ENCODE assay signal across 13 cellular contexts in the genomic region with DNA sequence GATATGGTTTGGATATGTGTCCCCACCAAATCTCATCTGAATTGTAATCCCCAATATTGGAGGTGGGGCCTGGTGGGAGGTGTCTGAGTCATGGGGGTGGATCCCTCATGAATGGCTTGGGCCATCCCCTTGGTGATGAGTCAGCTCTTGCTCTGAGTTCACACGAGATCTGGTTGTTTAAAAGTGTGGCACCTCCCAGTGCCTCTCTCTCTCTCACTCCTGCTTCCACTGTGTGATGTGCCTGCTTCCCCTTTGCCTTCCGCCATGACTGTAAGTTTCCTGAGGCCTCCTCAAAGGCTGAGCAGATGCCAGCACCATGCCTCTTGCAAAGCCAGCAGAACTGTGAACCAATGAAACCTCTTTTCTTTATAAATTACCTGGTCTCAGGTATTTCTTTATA. TPM values are rescaled to one million over a fixed set of nuclear protein-coding genes. Genes with fewer than 3 reads are reported as not detected.
DNase-seq lines count a peak whose midpoint lies in the region; ATAC-seq, FAIRE-seq and TF ChIP-seq lines count a peak whose summit lies in the region.
"Had no signal": no experiment of that assay in that cellular context is flagged by ENCODE, and none has a peak within 500 bp of the region (broad histone marks: within the 10 kb centered on the region; RNA-seq: fewer than 3 reads in every experiment).

No MANE protein-coding gene starts in this region.

- peaks cover 0 to 7% of the 10 kb centered on the region in 2 experiments; a peak in 2 of 5 replicates for H3K4me1 ChIP-seq in K562 (replicated peaks in 1 of 2; ENCODE audit: control insufficient read depth in 2 of 2, insufficient read depth in 2 of 2, low read length in 2 of 2)
- no peaks in the 10 kb centered on the region for H3K4me1 ChIP-seq in adrenal gland (replicated peaks in 1 of 2)
- H3K4me1 ChIP-seq in gastrocnemius medialis, result no peaks in the 10 kb centered on the region
- H3K4me1 ChIP-seq: left lung had no signal

- H3K9ac ChIP-seq in K562 (ENCODE audit: insufficient read depth in 1 of 2, low read depth in 2 of 2, low read length in 2 of 2), result no peak overlapping the region

- BruUV-seq in K562 (replicated peaks; lab: Mats Ljungman, UMichigan), result no TSS peak

- H3K4me3 ChIP-seq in NB4 (ENCODE audit: low read depth, low read length), result no peak overlapping the region
- no peak overlapping the region for H3K4me3 ChIP-seq in K562
- H3K4me3 ChIP-seq in adrenal gland, result no peak overlapping the region
- H3K4me3 ChIP-seq in gastrocnemius medialis, result no peak overlapping the region
- H3K4me3 ChIP-seq: left lung had no signal

- TF ChIP-seq RAD21 in K562 (CRISPR knock-in tag; conservative IDR thresholded peaks at IDR 0.05 in 1 of 2, IDR thresholded peaks at IDR 0.05 in 1 of 2), result no peak

- CTCF ChIA-PET in K562 (lab: Yijun Ruan, JAX; ENCODE audit: low intra/inter-chr PET ratio), result no interaction called here

- H3K79me2 ChIP-seq in K562 (ENCODE audit: control insufficient read depth, insufficient read depth, low read length), result no peaks in the 10 kb centered on the region

- no peak for TF ChIP-seq EP300 in K562 (IDR thresholded peaks at IDR 0.05; ENCODE audit: low read length)

- H3K9me1 ChIP-seq in K562 (ENCODE audit: control insufficient read depth, insufficient read depth, low read length), result no peaks in the 10 kb centered on the region

- H3K36me3 ChIP-seq in K562 (ENCODE audit: control insufficient read depth, insufficient read depth, low read length), result no peaks in the 10 kb centered on the region
- no peaks in the 10 kb centered on the region for H3K36me3 ChIP-seq in adrenal gland (replicated peaks in 1 of 2)
- H3K36me3 ChIP-seq in gastrocnemius medialis, result no peaks in the 10 kb centered on the region
- H3K36me3 ChIP-seq: left lung had no signal

- H3K27me3 ChIP-seq in K562 (ENCODE audit: control insufficient read depth in 2 of 2, insufficient read depth in 2 of 2, low read length in 2 of 2), result 0 out of 5 replicates have a peak, but pooled peaks cover 0 to 8% of the 10 kb centered on the region in 2 experiments
- peaks cover 2% of the 10 kb centered on the region for H3K27me3 ChIP-seq in adrenal gland
- H3K27me3 ChIP-seq in gastrocnemius medialis, result no peaks in the 10 kb centered on the region

- TF ChIP-seq POLR2A in H54 (IDR thresholded peaks at IDR 0.05; ENCODE audit: low read depth, low read length) (0 out of 2 replicates have a peak, but pooled peaks have one; percentile 21), NB4 (IDR thresholded peaks at IDR 0.05; ENCODE audit: extremely low read depth, insufficient read length) (no peak), K562 (conservative IDR thresholded peaks at IDR 0.05) (0 out of 2 replicates have a peak, but pooled peaks have one; percentile 35), adrenal gland (IDR thresholded peaks at IDR 0.05) (no peak), gastrocnemius medialis (IDR thresholded peaks at IDR 0.05) (no peak)

- in situ Hi-C loops in K562 (cut with MboI) (no loop called here), gastrocnemius medialis (cut with MboI; ENCODE audit: low sequenced_read_pairs in 4 of 4) (no loop called here)

- intact Hi-C loops in K562 (cut with micrococcal nuclease) (no loop called here), adrenal gland (cut with DNase I) (loop anchor here in 1 of 2 donors (10.0 kb wide), 1 partner anchor 119 kb away; no protein-coding TSS in a partner anchor), gastrocnemius medialis (cut with DNase I; ENCODE audit: low total_unique reads) (no loop called here)

- peak overlapping the region; percentile 38; the same call in 1 of the 2 replicates for H2AFZ ChIP-seq in K562 (ENCODE audit: low read depth, low read length)

- TF ChIP-seq CTCF in NB4 (IDR thresholded peaks at IDR 0.05; ENCODE audit: low read depth, low read length) (no peak), K562 (IDR thresholded peaks at IDR 0.05 in 2 of 3, conservative IDR thresholded peaks at IDR 0.05 in 1 of 3; ENCODE audit: insufficient read depth in 2 of 3, low read depth in 1 of 3, low read length in 3 of 3) (no peak), adrenal gland (IDR thresholded peaks at IDR 0.05) (no peak), gastrocnemius medialis (IDR thresholded peaks at IDR 0.05 in 4 of 5, conservative IDR thresholded peaks at IDR 0.05 in 1 of 5) (no peak)

- no peak overlapping the region for H3K27ac ChIP-seq in K562 (ENCODE audit: extremely low read depth, low read depth, low read length)
- no peak overlapping the region for H3K27ac ChIP-seq in adrenal gland
- H3K27ac ChIP-seq in gastrocnemius medialis, result no peak overlapping the region
- H3K27ac ChIP-seq: left lung had no signal

- FAIRE-seq in H54 (lab: Jason Lieb, UNC) (no peak), K562 (lab: Jason Lieb, UNC) (peak; percentile 15)

- H3K9me3 ChIP-seq in K562 (replicated peaks; ENCODE audit: control insufficient read depth, insufficient read depth, low read depth, low read length) (no peaks in the 10 kb centered on the region), adrenal gland (replicated peaks in 1 of 3) (no peaks in the 10 kb centered on the region), gastrocnemius medialis (no peaks in the 10 kb centered on the region)
- H3K9me3 ChIP-seq: left lung had no signal

- H3K4me2 ChIP-seq in K562 (ENCODE audit: insufficient read depth, low read length), result no peak overlapping the region

- ATAC-seq in K562 (peak; percentile 80), gastrocnemius medialis (no peak)
- ATAC-seq: left lung had no signal

- H4K20me1 ChIP-seq in K562 (replicated peaks; ENCODE audit: control insufficient read depth, insufficient read depth, low read length), result no peaks in the 10 kb centered on the region

- DNase-seq in H54 (ENCODE audit: insufficient read length, low spot score), result no peak
- peak; percentile 57 for DNase-seq in NB4 (ENCODE audit: low read depth)
- DNase-seq in K562 (ENCODE audit: extremely low read depth in 1 of 4, low spot score in 3 of 4), result peak in 1 of 4 experiments; percentile 67
- peak; percentile 43 for DNase-seq in stimulated activated CD4-positive, alpha-beta T cell treated with anti-CD3 and anti-CD28 coated beads, Interleukin-2, amount 100 ng/mL, for 4 hours (ENCODE audit: low read depth)
- DNase-seq in NOMO-1 treated with dmso at 0.1 percent for 144 hours (lab: John Stamatoyannopoulos, UW; ENCODE audit: unreplicated experiment), result no peak
- DNase-seq in adrenal gland, result no peak
- DNase-seq in DMS79 treated with DMSO at 0.1 percent for 48 hours (lab: John Stamatoyannopoulos, UW), result no peak
- DNase-seq in gastrocnemius medialis, result no peak
- DNase-seq: CD8-positive, alpha-beta memory T cell; left lung; NCI-H774 had no signal

- POLR2A ChIA-PET in K562 (lab: Yijun Ruan, JAX), result interaction anchor here (0.6 to 1.2 kb wide), 3 partner anchors 12 to 127 kb away, joined by 3 to 4 read pairs (median 4); no protein-coding TSS in a partner anchor

- WGBS in K562 (ENCODE audit: insufficient coverage, low coverage, missing lambda C conversion rate), result 44% methylated on average over 2 of the region's 2 CpGs
- 48 to 100% (median 51%) methylated on average over 1 to 2 of the region's 2 CpGs for WGBS in adrenal gland, 4 donors

RNA-seq across cellular contexts. Expression of a gene that starts 4.8 kb away (rescaled TPM):
- not detected in 2 replicates for total RNA-seq in K562 (2011; cell fraction: chromatin; rRNA removed; ENCODE audit: low replicate concordance)
- not detected in 2 replicates for total RNA-seq in K562 (2011; cell fraction: nucleolus; rRNA removed)
- not detected in 2 replicates for total RNA-seq in K562 (2011; cell fraction: nucleoplasm; rRNA removed)
- 0.14 and 0.16 TPM in 2 replicates for total RNA-seq in K562 (2014; rRNA removed)
- total RNA-seq in K562 (2014; rRNA removed; fragmentation: Illumina TruSeq; extraction: Trizol), result 0.18 TPM in 1 of 2 replicates, not detected in the other
- 0.11 TPM in 1 of 2 replicates, not detected in the other for total RNA-seq in K562 (2015; rRNA removed; fragmentation: Illumina TruSeq; extraction: Trizol)
- 0.11 and 0.22 TPM in 2 replicates for total RNA-seq in K562 (2021)
- not detected in 2 replicates for polyA plus RNA-seq in K562 (2011; rRNA removed)
- 0.04 and 0.09 TPM in 2 replicates for polyA plus RNA-seq in K562 (2011; cell fraction: cytosol; rRNA removed)
- polyA plus RNA-seq in K562 (2011; cell fraction: nucleus; rRNA removed), result 0.13 TPM in 1 of 2 replicates, not detected in the other
- polyA plus RNA-seq in K562 (2012), result 0.79 and 1.2 TPM in 2 replicates
- not detected in 2 replicates for polyA plus RNA-seq in K562 (2014; fragmentation: Illumina TruSeq; extraction: Trizol)
- under 1 TPM; 0.25 to 0.55 TPM for polyA plus RNA-seq in K562 (2014; fragmentation: Nextera tagmentation; extraction: Ambion mirVana)
- polyA plus RNA-seq in K562 (2014; rRNA removed), result 0.13 and 0.35 TPM in 2 replicates
- not detected in 2 replicates for polyA minus RNA-seq in K562 (2011; rRNA and poly(A)+ RNA removed)
- not detected in 2 replicates for polyA minus RNA-seq in K562 (2011; cell fraction: cytosol; rRNA and poly(A)+ RNA removed)
- not detected in 2 replicates for polyA minus RNA-seq in K562 (2011; cell fraction: nucleus; rRNA and poly(A)+ RNA removed)
- total RNA-seq in adrenal gland, result 1 to 10 TPM in 1 of 8 donors, under 1 TPM in 4, not detected in 3; 0.14 to 1.9 (median 0.18) TPM
- 1 to 10 TPM in 2 of 3 donors, under 1 TPM in 1; 0.09 to 2.1 (median 1.2) TPM for polyA plus RNA-seq in adrenal gland
- under 1 TPM in 1 of 4 donors, not detected in 3; 0.33 TPM for total RNA-seq in gastrocnemius medialis
- total RNA-seq: osteoblast had no signal

RNA-seq across cellular contexts. Expression of a gene that starts 6.7 kb away (rescaled TPM):
- 52.9 and 122 TPM in 2 replicates for total RNA-seq in K562 (2011; cell fraction: chromatin; rRNA removed; ENCODE audit: low replicate concordance)
- total RNA-seq in K562 (2011; cell fraction: nucleolus; rRNA removed), result 80.8 and 98.2 TPM in 2 replicates
- total RNA-seq in K562 (2011; cell fraction: nucleoplasm; rRNA removed), result 90.6 and 91.5 TPM in 2 replicates
- total RNA-seq in K562 (2014; rRNA removed) (82.0 and 96.9 TPM in 2 replicates), K562 (2014; rRNA removed; fragmentation: Illumina TruSeq; extraction: Trizol) (52.0 and 57.7 TPM in 2 replicates), K562 (2015; rRNA removed; fragmentation: Illumina TruSeq; extraction: Trizol) (56.9 and 59.5 TPM in 2 replicates), K562 (2021) (73.2 and 80.6 TPM in 2 replicates), adrenal gland (10 to 100 TPM; 47.6 to 94.7 (median 55.8) TPM), gastrocnemius medialis (10 to 100 TPM; 37.9 to 79.5 (median 72.5) TPM)
- polyA plus RNA-seq in K562 (2011; rRNA removed) (90.6 and 96.8 TPM in 2 replicates), K562 (2014; fragmentation: Illumina TruSeq; extraction: Trizol) (73.0 and 80.6 TPM in 2 replicates), K562 (2014; fragmentation: Nextera tagmentation; extraction: Ambion mirVana) (1 to 10 TPM; 1.6 to 2.8 TPM), K562 (2014; rRNA removed) (75.1 and 96.5 TPM in 2 replicates), adrenal gland (10 to 100 TPM; 32.8 to 93.6 (median 35.7) TPM)
- polyA plus RNA-seq in K562 (2011; cell fraction: cytosol; rRNA removed), result 88.6 and 98.5 TPM in 2 replicates
- polyA plus RNA-seq in K562 (2011; cell fraction: nucleus; rRNA removed), result 128 and 156 TPM in 2 replicates
- 75.1 and 76.7 TPM in 2 replicates for polyA plus RNA-seq in K562 (2012)
- polyA minus RNA-seq in K562 (2011; rRNA and poly(A)+ RNA removed), result 46.0 and 54.8 TPM in 2 replicates
- polyA minus RNA-seq in K562 (2011; cell fraction: cytosol; rRNA and poly(A)+ RNA removed), result 25.1 and 28.8 TPM in 2 replicates
- polyA minus RNA-seq in K562 (2011; cell fraction: nucleus; rRNA and poly(A)+ RNA removed), result 46.4 and 60.2 TPM in 2 replicates

RNA-seq across cellular contexts. Expression of a gene that starts 52.9 kb away (rescaled TPM):
- not detected in 2 replicates for total RNA-seq in K562 (2011; cell fraction: chromatin; rRNA removed; ENCODE audit: low replicate concordance)
- total RNA-seq in K562 (2011; cell fraction: nucleolus; rRNA removed), result not detected in 2 replicates
- total RNA-seq in K562 (2011; cell fraction: nucleoplasm; rRNA removed), result not detected in 2 replicates
- not detected in 2 replicates for total RNA-seq in K562 (2014; rRNA removed)
- not detected in 2 replicates for total RNA-seq in K562 (2014; rRNA removed; fragmentation: Illumina TruSeq; extraction: Trizol)
- total RNA-seq in K562 (2015; rRNA removed; fragmentation: Illumina TruSeq; extraction: Trizol), result not detected in 2 replicates
- total RNA-seq in K562 (2021), result not detected in 2 replicates
- not detected in 2 replicates for polyA plus RNA-seq in K562 (2011; rRNA removed)
- 0.12 TPM in 1 of 2 replicates, not detected in the other for polyA plus RNA-seq in K562 (2011; cell fraction: cytosol; rRNA removed)
- 0.27 TPM in 1 of 2 replicates, not detected in the other for polyA plus RNA-seq in K562 (2011; cell fraction: nucleus; rRNA removed)
- polyA plus RNA-seq in K562 (2012), result not detected in 2 replicates
- polyA plus RNA-seq in K562 (2014; fragmentation: Illumina TruSeq; extraction: Trizol), result not detected in 2 replicates
- not detected for polyA plus RNA-seq in K562 (2014; fragmentation: Nextera tagmentation; extraction: Ambion mirVana)
- not detected in 2 replicates for polyA plus RNA-seq in K562 (2014; rRNA removed)
- not detected in 2 replicates for polyA minus RNA-seq in K562 (2011; rRNA and poly(A)+ RNA removed)
- polyA minus RNA-seq in K562 (2011; cell fraction: cytosol; rRNA and poly(A)+ RNA removed), result not detected in 2 replicates
- polyA minus RNA-seq in K562 (2011; cell fraction: nucleus; rRNA and poly(A)+ RNA removed), result not detected in 2 replicates
- not detected for total RNA-seq in adrenal gland
- 1 to 10 TPM in 1 of 3 donors, under 1 TPM in 1, not detected in 1; 0.24 to 3.5 TPM for polyA plus RNA-seq in adrenal gland
- total RNA-seq in gastrocnemius medialis, result 1 to 10 TPM in 1 of 4 donors, not detected in 3; 2.6 TPM
- total RNA-seq: CD8-positive, alpha-beta memory T cell; glomerular endothelial cell; osteoblast had no signal
- polyA plus RNA-seq: CD8-positive, alpha-beta memory T cell had no signal

Comparison
In these comparisons a context has a peak if more than half of its experiments do, and no peak if none do; other contexts are left out.
1. DNase-seq: peak in NB4 (single experiment) and stimulated activated CD4-positive, alpha-beta T cell treated with anti-CD3 and anti-CD28 coated beads, Interleukin-2, amount 100 ng/mL, for 4 hours (single experiment); none in H54 (single experiment), NOMO-1 treated with dmso at 0.1 percent for 144 hours (single experiment), adrenal gland (0 of 7), DMS79 treated with DMSO at 0.1 percent for 48 hours (single experiment) and gastrocnemius medialis (0 of 2).
2. POLR2A ChIP-seq: peak in H54 (single experiment) and K562 (single experiment); none in NB4 (single experiment), adrenal gland (0 of 2) and gastrocnemius medialis (0 of 2).